ENCODE assay signal across 19 cellular contexts in the genomic region with DNA sequence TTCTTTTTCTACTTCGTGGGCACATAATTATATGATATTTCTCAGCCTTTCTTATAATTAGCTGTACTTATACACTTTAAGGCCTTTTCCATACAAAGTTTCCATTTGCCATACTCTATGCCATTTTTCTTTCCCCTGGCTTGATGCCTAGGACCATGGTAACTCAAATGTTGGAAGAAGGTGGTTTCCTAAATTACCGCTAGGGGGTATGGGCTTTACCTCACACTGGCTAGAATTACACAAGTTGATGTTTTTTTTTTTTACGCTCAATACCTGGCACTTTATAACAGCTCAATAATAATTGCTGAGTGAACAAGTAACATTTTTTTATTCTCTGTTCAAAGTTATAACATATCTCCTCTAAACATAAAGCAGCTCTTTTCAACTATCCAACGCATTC.
A peak's percentile ranks its signal among the peaks of the same experiment; 100 is the strongest.
DNase-seq lines count a peak whose midpoint lies in the region; ATAC-seq and TF ChIP-seq lines count a peak whose summit lies in the region.
"Had no signal": no experiment of that assay in that cellular context is flagged by ENCODE, and none has a peak within 500 bp of the region (broad histone marks: within the 10 kb centered on the region; RNA-seq: fewer than 3 reads in every experiment).

No MANE protein-coding gene starts in this region.

- CTCF ChIA-PET in WTC11 (lab: Charles Lee), result interaction anchor here (1.0 to 1.1 kb wide), 2 partner anchors 301 to 753 kb away, joined by 3 read pairs; no protein-coding TSS in a partner anchor

- in situ Hi-C loops in KBM-7 (cut with MboI; ENCODE audit: low pct_unique_long_range_greater_than_20kb, low sequenced_read_pairs), result no loop called here

- H3K4me1 Mint-ChIP-seq in WTC11 (peaks cover 19% of the 10 kb centered on the region), nephron progenitor cell (no peaks in the 10 kb centered on the region)

- H3K27ac Mint-ChIP-seq in WTC11 (no peak overlapping the region), nephron progenitor cell (no peak overlapping the region)

- H3K36me3 Mint-ChIP-seq in WTC11 (no peaks in the 10 kb centered on the region), nephron progenitor cell (ENCODE audit: low read depth) (no peaks in the 10 kb centered on the region)

- no peaks in the 10 kb centered on the region for H3K9me3 Mint-ChIP-seq in WTC11
- no peaks in the 10 kb centered on the region for H3K9me3 Mint-ChIP-seq in nephron progenitor cell

- TF ChIP-seq CTCF in LNCAP (IDR thresholded peaks at IDR 0.05) (peak; percentile 37; the same call in 1 of the 2 replicates), WTC11 (IDR thresholded peaks at IDR 0.05) (peak; percentile 20; the same call in 1 of the 2 replicates), nephron progenitor cell (IDR thresholded peaks at IDR 0.05) (peak; percentile 12)

- ATAC-seq in WTC11 (peak; percentile 80), HG02938 (IDR thresholded peaks at IDR 0.05; ENCODE audit: unreplicated experiment) (no peak), HG03159 (IDR thresholded peaks at IDR 0.05; ENCODE audit: unreplicated experiment) (no peak)
- ATAC-seq: HCT116 had no signal

- POLR2A ChIA-PET in WTC11 (lab: Charles Lee), result no interaction called here

- DNase-seq in Daoy (ENCODE audit: low read depth) (peak; percentile 4), WTC11 (ENCODE audit: low spot score) (no peak), nephron progenitor cell (no peak), KBM-7 (no peak), NCI-H1417 treated with DMSO at 0.1 percent for 48 hours (lab: John Stamatoyannopoulos, UW) (no peak)
- DNase-seq: COR-L47, DMS153, EL, Kasumi-1, NCI-H1436 treated with DMSO at 0.1 percent for 48 hours, NCI-H2081, NCI-H510A treated with DMSO at 0.1 percent for 48 hours, Right ventricle myocardium superior, SK-N-SH, T-helper 1 cell had no signal

- H3K4me3 Mint-ChIP-seq in WTC11 (no peak overlapping the region), nephron progenitor cell (no peak overlapping the region)

- H3K27me3 Mint-ChIP-seq in WTC11 (ENCODE audit: low read depth), result no peaks in the 10 kb centered on the region
- H3K27me3 Mint-ChIP-seq in nephron progenitor cell (ENCODE audit: low read depth, poor library complexity), result no peaks in the 10 kb centered on the region

TF ChIP-seq in WTC11, 78 proteins besides CTCF, POLR2A, EP300 and RAD21:
- TF ChIP-seq, protein P1, sequence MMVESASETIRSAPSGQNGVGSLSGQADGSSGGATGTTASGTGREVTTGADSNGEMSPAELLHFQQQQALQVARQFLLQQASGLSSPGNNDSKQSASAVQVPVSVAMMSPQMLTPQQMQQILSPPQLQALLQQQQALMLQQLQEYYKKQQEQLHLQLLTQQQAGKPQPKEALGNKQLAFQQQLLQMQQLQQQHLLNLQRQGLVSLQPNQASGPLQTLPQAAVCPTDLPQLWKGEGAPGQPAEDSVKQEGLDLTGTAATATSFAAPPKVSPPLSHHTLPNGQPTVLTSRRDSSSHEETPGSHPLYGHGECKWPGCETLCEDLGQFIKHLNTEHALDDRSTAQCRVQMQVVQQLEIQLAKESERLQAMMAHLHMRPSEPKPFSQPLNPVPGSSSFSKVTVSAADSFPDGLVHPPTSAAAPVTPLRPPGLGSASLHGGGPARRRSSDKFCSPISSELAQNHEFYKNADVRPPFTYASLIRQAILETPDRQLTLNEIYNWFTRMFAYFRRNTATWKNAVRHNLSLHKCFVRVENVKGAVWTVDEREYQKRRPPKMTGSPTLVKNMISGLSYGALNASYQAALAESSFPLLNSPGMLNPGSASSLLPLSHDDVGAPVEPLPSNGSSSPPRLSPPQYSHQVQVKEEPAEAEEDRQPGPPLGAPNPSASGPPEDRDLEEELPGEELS (CRISPR knock-in tag; IDR thresholded peaks at IDR 0.05), result no peak
- TF ChIP-seq EMX1 (CRISPR knock-in tag; IDR thresholded peaks at IDR 0.05) (no peak), KAT7 (CRISPR knock-in tag; IDR thresholded peaks at IDR 0.05; ENCODE audit: borderline replicate concordance) (no peak), ZNF121 (CRISPR knock-in tag; IDR thresholded peaks at IDR 0.05) (no peak), FOXP1 (CRISPR knock-in tag; IDR thresholded peaks at IDR 0.05; ENCODE audit: borderline replicate concordance) (no peak), TEAD1 (CRISPR knock-in tag; IDR thresholded peaks at IDR 0.05) (no peak), SOX15 (CRISPR knock-in tag; IDR thresholded peaks at IDR 0.05) (no peak), SP1 (CRISPR knock-in tag; conservative IDR thresholded peaks at IDR 0.05) (no peak), ZNF138 (CRISPR knock-in tag; conservative IDR thresholded peaks at IDR 0.05) (no peak)
- TF ChIP-seq, protein P2, sequence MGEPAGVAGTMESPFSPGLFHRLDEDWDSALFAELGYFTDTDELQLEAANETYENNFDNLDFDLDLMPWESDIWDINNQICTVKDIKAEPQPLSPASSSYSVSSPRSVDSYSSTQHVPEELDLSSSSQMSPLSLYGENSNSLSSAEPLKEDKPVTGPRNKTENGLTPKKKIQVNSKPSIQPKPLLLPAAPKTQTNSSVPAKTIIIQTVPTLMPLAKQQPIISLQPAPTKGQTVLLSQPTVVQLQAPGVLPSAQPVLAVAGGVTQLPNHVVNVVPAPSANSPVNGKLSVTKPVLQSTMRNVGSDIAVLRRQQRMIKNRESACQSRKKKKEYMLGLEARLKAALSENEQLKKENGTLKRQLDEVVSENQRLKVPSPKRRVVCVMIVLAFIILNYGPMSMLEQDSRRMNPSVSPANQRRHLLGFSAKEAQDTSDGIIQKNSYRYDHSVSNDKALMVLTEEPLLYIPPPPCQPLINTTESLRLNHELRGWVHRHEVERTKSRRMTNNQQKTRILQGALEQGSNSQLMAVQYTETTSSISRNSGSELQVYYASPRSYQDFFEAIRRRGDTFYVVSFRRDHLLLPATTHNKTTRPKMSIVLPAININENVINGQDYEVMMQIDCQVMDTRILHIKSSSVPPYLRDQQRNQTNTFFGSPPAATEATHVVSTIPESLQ (CRISPR knock-in tag; IDR thresholded peaks at IDR 0.05), result no peak
- TF ChIP-seq, protein P3, sequence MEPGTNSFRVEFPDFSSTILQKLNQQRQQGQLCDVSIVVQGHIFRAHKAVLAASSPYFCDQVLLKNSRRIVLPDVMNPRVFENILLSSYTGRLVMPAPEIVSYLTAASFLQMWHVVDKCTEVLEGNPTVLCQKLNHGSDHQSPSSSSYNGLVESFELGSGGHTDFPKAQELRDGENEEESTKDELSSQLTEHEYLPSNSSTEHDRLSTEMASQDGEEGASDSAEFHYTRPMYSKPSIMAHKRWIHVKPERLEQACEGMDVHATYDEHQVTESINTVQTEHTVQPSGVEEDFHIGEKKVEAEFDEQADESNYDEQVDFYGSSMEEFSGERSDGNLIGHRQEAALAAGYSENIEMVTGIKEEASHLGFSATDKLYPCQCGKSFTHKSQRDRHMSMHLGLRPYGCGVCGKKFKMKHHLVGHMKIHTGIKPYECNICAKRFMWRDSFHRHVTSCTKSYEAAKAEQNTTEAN (CRISPR knock-in tag; IDR thresholded peaks at IDR 0.05), result no peak
- TF ChIP-seq, protein P4, sequence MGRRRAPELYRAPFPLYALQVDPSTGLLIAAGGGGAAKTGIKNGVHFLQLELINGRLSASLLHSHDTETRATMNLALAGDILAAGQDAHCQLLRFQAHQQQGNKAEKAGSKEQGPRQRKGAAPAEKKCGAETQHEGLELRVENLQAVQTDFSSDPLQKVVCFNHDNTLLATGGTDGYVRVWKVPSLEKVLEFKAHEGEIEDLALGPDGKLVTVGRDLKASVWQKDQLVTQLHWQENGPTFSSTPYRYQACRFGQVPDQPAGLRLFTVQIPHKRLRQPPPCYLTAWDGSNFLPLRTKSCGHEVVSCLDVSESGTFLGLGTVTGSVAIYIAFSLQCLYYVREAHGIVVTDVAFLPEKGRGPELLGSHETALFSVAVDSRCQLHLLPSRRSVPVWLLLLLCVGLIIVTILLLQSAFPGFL (CRISPR knock-in tag; IDR thresholded peaks at IDR 0.05; ENCODE audit: borderline replicate concordance), result no peak
